In the genomic region with DNA sequence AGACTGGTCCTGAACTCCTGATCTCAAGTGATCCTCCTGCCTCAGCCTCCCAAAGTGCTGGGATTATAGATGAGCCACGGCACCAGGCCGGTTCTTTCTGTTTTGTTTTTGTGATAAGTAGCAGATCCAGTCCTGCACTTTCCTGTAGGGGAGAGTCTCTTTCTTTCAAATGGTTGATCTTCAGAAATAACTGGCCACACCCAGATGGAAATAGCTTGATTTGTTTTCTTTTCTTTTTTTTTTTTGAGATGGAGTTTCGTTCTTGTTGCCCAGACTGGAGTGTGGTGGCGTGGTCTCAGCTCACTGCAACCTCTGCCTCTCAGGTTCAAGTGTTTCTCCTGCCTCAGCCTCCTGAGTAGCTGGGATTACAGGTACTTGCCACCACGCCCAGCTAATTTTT, we compare ENCODE assay signal across 8 cellular contexts. TPM values are rescaled to one million over a fixed set of nuclear protein-coding genes. Genes with fewer than 3 reads are reported as not detected.
DNase-seq lines count a peak whose midpoint lies in the region; ATAC-seq and TF ChIP-seq lines count a peak whose summit lies in the region.
"Not testable (repeated sequence)": the region's sequence is repeated elsewhere in the genome, so short reads cannot be mapped to it uniquely, and the experiment has no call there.
"Had no signal": no experiment of that assay in that cellular context is flagged by ENCODE, and none has a peak within 500 bp of the region (broad histone marks: within the 10 kb centered on the region; RNA-seq: fewer than 3 reads in every experiment).

No MANE protein-coding gene starts in this region.

- not testable (repeated sequence) for H3K27me3 ChIP-seq in neutrophil

- not testable (repeated sequence) for TF ChIP-seq CTCF in GM12865 (IDR thresholded peaks at IDR 0.05; ENCODE audit: insufficient read depth, low read depth, low read length, missing control alignments); OCI-LY7 (conservative IDR thresholded peaks at IDR 0.05; ENCODE audit: low read length); mesothelial cell of epicardium (IDR thresholded peaks at IDR 0.05; ENCODE audit: unreplicated experiment); neutrophil (IDR thresholded peaks at IDR 0.05)

- peaks cover 36% of the 10 kb centered on the region for H3K79me2 ChIP-seq in OCI-LY7 (ENCODE audit: insufficient read depth, low read depth, low read length)

- peaks cover 14% of the 10 kb centered on the region for H3K9me3 Mint-ChIP-seq in activated CD4-positive, alpha-beta T cell treated with anti-CD3 and anti-CD28 coated beads, Interleukin-2, amount 10 ng/mL, durations not matched to agents 24 days and 14 days
- H3K9me3 Mint-ChIP-seq in activated T-cell treated with anti-CD3 and anti-CD28 coated beads, Interleukin-2, amount 50 U/mL, for 72 hours = peaks cover 8 to 16% of the 10 kb centered on the region in 2 donors
- H3K9me3 Mint-ChIP-seq in activated naive CD8-positive, alpha-beta T cell treated with anti-CD3 and anti-CD28 coated beads, Interleukin-2, amount 50 U/mL, for 24 hours = peaks cover 16% of the 10 kb centered on the region
- H3K9me3 Mint-ChIP-seq in mesothelial cell of epicardium = peaks cover 21% of the 10 kb centered on the region

- peaks cover 25% of the 10 kb centered on the region for H3K9me3 ChIP-seq in OCI-LY7 (ENCODE audit: low read length)
- H3K9me3 ChIP-seq in neutrophil = not testable (repeated sequence)

- H3K36me3 ChIP-seq in OCI-LY7 (ENCODE audit: insufficient read depth, low read length) (peaks cover 84% of the 10 kb centered on the region), neutrophil (peaks cover 17% of the 10 kb centered on the region)

- CTCF ChIA-PET in OCI-LY7 (lab: Charles Lee; ENCODE audit: unreplicated experiment) = interaction anchor here (0.6 kb wide), 1 partner anchor 103 kb away, joined by 3 read pairs; no protein-coding TSS in a partner anchor

- H3K4me1 ChIP-seq in OCI-LY7 (ENCODE audit: insufficient read depth, low read length, poor library complexity, severe bottlenecking) = peaks cover 13% of the 10 kb centered on the region
- peaks cover 40 to 55% of the 10 kb centered on the region in 2 experiments for H3K4me1 ChIP-seq in neutrophil (ENCODE audit: control insufficient read depth in 1 of 2, insufficient read depth in 1 of 2, low read depth in 1 of 2, low read length in 1 of 2)

- H3K27ac Mint-ChIP-seq in activated CD4-positive, alpha-beta T cell treated with anti-CD3 and anti-CD28 coated beads, Interleukin-2, amount 10 ng/mL, durations not matched to agents 24 days and 14 days = peak overlapping the region; percentile 51
- H3K27ac Mint-ChIP-seq in activated T-cell treated with anti-CD3 and anti-CD28 coated beads, Interleukin-2, amount 50 U/mL, for 72 hours = peak overlapping the region; percentile 71
- peak overlapping the region; percentile 59 for H3K27ac Mint-ChIP-seq in activated naive CD8-positive, alpha-beta T cell treated with anti-CD3 and anti-CD28 coated beads, Interleukin-2, amount 50 U/mL, for 24 hours
- H3K27ac Mint-ChIP-seq in mesothelial cell of epicardium = peak overlapping the region; percentile 50

- H3K36me3 Mint-ChIP-seq in activated CD4-positive, alpha-beta T cell treated with anti-CD3 and anti-CD28 coated beads, Interleukin-2, amount 10 ng/mL, durations not matched to agents 24 days and 14 days (ENCODE audit: low read depth) = peaks cover 50% of the 10 kb centered on the region
- H3K36me3 Mint-ChIP-seq in activated T-cell treated with anti-CD3 and anti-CD28 coated beads, Interleukin-2, amount 50 U/mL, for 72 hours (ENCODE audit: insufficient read depth in 2 of 2) = peaks cover 22 to 35% of the 10 kb centered on the region in 2 donors
- peaks cover 50% of the 10 kb centered on the region for H3K36me3 Mint-ChIP-seq in activated naive CD8-positive, alpha-beta T cell treated with anti-CD3 and anti-CD28 coated beads, Interleukin-2, amount 50 U/mL, for 24 hours (ENCODE audit: low read depth)
- H3K36me3 Mint-ChIP-seq in mesothelial cell of epicardium = peaks cover 32% of the 10 kb centered on the region

- POLR2A ChIA-PET in OCI-LY7 (lab: Charles Lee) = interaction anchor here (1.2 kb wide), 1 partner anchor 14 kb away, joined by 4 read pairs; no protein-coding TSS in a partner anchor

- BruUV-seq in OCI-LY7 (replicated peaks; lab: Mats Ljungman, UMichigan) = not testable (repeated sequence)

- not testable (repeated sequence) for H3K9me2 ChIP-seq in OCI-LY7 (ENCODE audit: insufficient read depth, low read length)

- H3K4me3 ChIP-seq in GM12865 (ENCODE audit: low read depth, low read length); OCI-LY7 (ENCODE audit: low read depth, low read length, poor library complexity, severe bottlenecking); neutrophil (ENCODE audit: low read depth in 1 of 2, low read length in 1 of 2): not testable (repeated sequence)

- ATAC-seq in activated T-cell treated with anti-CD3 and anti-CD28 coated beads, Interleukin-2, amount 50 U/mL, for 72 hours (replicated peaks in 1 of 2); activated naive CD8-positive, alpha-beta T cell treated with anti-CD3 and anti-CD28 coated beads, Interleukin-2, amount 50 U/mL, for 24 hours: not testable (repeated sequence)

- intact Hi-C loops in OCI-LY7 (cut with micrococcal nuclease; ENCODE audit: unreplicated experiment) = loop anchor here (10.0 kb wide), 1 partner anchor 67 kb away; a partner anchor contains a TSS
- intact Hi-C loops in activated CD4-positive, alpha-beta T cell treated with anti-CD3 and anti-CD28 coated beads, Interleukin-2, amount 10 ng/mL, durations not matched to agents 24 days and 14 days (cut with micrococcal nuclease) = not testable (repeated sequence)

- H3K4me1 Mint-ChIP-seq in activated CD4-positive, alpha-beta T cell treated with anti-CD3 and anti-CD28 coated beads, Interleukin-2, amount 10 ng/mL, durations not matched to agents 24 days and 14 days = peaks cover 47% of the 10 kb centered on the region
- peaks cover 77% of the 10 kb centered on the region for H3K4me1 Mint-ChIP-seq in activated T-cell treated with anti-CD3 and anti-CD28 coated beads, Interleukin-2, amount 50 U/mL, for 72 hours (ENCODE audit: low read depth)
- peaks cover 72% of the 10 kb centered on the region for H3K4me1 Mint-ChIP-seq in activated naive CD8-positive, alpha-beta T cell treated with anti-CD3 and anti-CD28 coated beads, Interleukin-2, amount 50 U/mL, for 24 hours
- peaks cover 13% of the 10 kb centered on the region for H3K4me1 Mint-ChIP-seq in mesothelial cell of epicardium

- not testable (repeated sequence) for H4K20me1 ChIP-seq in OCI-LY7 (ENCODE audit: insufficient read depth, low read length)

- H3K27ac ChIP-seq in OCI-LY7 (ENCODE audit: low read depth, low read length, poor library complexity, severe bottlenecking) = not testable (repeated sequence)
- peak overlapping the region; percentile 90 for H3K27ac ChIP-seq in neutrophil

- peak overlapping the region; percentile 13; the same call in 1 of the 2 replicates for H3K4me2 ChIP-seq in OCI-LY7 (ENCODE audit: low read length)

- not testable (repeated sequence) for H2AFZ ChIP-seq in OCI-LY7 (ENCODE audit: low read length)

- H3K27me3 Mint-ChIP-seq in activated CD4-positive, alpha-beta T cell treated with anti-CD3 and anti-CD28 coated beads, Interleukin-2, amount 10 ng/mL, durations not matched to agents 24 days and 14 days; activated T-cell treated with anti-CD3 and anti-CD28 coated beads, Interleukin-2, amount 50 U/mL, for 72 hours (ENCODE audit: low read depth); activated naive CD8-positive, alpha-beta T cell treated with anti-CD3 and anti-CD28 coated beads, Interleukin-2, amount 50 U/mL, for 24 hours; mesothelial cell of epicardium (ENCODE audit: low read depth): not testable (repeated sequence)

- not testable (repeated sequence) for H3K4me3 Mint-ChIP-seq in activated CD4-positive, alpha-beta T cell treated with anti-CD3 and anti-CD28 coated beads, Interleukin-2, amount 10 ng/mL, durations not matched to agents 24 days and 14 days; activated naive CD8-positive, alpha-beta T cell treated with anti-CD3 and anti-CD28 coated beads, Interleukin-2, amount 50 U/mL, for 24 hours; mesothelial cell of epicardium
- peak overlapping the region in 1 of 2 donors; percentile 8 for H3K4me3 Mint-ChIP-seq in activated T-cell treated with anti-CD3 and anti-CD28 coated beads, Interleukin-2, amount 50 U/mL, for 72 hours

- DNase-seq in GM12865 (ENCODE audit: low read depth) = peak; percentile 70
- not testable (repeated sequence) for DNase-seq in OCI-LY7 (ENCODE audit: low spot score); activated CD4-positive, alpha-beta T cell treated with anti-CD3 and anti-CD28 coated beads, Interleukin-2, amount 10 ng/mL, durations not matched to agents 24 days and 14 days; activated T-cell treated with anti-CD3 and anti-CD28 coated beads, Interleukin-2, amount 50 U/mL, for 72 hours; activated naive CD8-positive, alpha-beta T cell treated with anti-CD3 and anti-CD28 coated beads, Interleukin-2, amount 50 U/mL, for 24 hours; mesothelial cell of epicardium (ENCODE audit: low spot score in 2 of 2, unreplicated experiment in 2 of 2)

RNA-seq across cellular contexts. Expression of a gene that starts 43.2 kb away (rescaled TPM):
- 7.1 and 10.5 TPM in 2 replicates for total RNA-seq in OCI-LY7 (2014; rRNA removed; shearing (Covaris generic))
- 6.4 and 8.7 TPM in 2 replicates for total RNA-seq in OCI-LY7 (2022)
- total RNA-seq in activated CD4-positive, alpha-beta T cell treated with anti-CD3 and anti-CD28 coated beads, Interleukin-2, amount 10 ng/mL, durations not matched to agents 24 days and 14 days = 3.3 and 4.4 TPM in 2 replicates
- total RNA-seq in activated T-cell treated with anti-CD3 and anti-CD28 coated beads, Interleukin-2, amount 50 U/mL, for 72 hours = 1 to 10 TPM; 5.0 to 5.6 TPM
- 1.9 to 2.3 TPM (median 2.1 TPM) in 3 replicates for total RNA-seq in mesothelial cell of epicardium

RNA-seq across cellular contexts. Expression of a gene that starts 43.9 kb away (rescaled TPM):
- 275 and 320 TPM in 2 replicates for total RNA-seq in OCI-LY7 (2014; rRNA removed; shearing (Covaris generic))
- total RNA-seq in OCI-LY7 (2022) = 421 and 429 TPM in 2 replicates
- total RNA-seq in activated CD4-positive, alpha-beta T cell treated with anti-CD3 and anti-CD28 coated beads, Interleukin-2, amount 10 ng/mL, durations not matched to agents 24 days and 14 days = 370 and 391 TPM in 2 replicates
- total RNA-seq in activated T-cell treated with anti-CD3 and anti-CD28 coated beads, Interleukin-2, amount 50 U/mL, for 72 hours = 100 to 1,000 TPM; 229 to 263 TPM
- total RNA-seq in mesothelial cell of epicardium = 338 to 343 TPM (median 342 TPM) in 3 replicates

RNA-seq across cellular contexts. Expression of a gene that starts 56.6 kb away (rescaled TPM):
- 5.4 and 6.9 TPM in 2 replicates for total RNA-seq in OCI-LY7 (2014; rRNA removed; shearing (Covaris generic))
- total RNA-seq in OCI-LY7 (2022) (35.3 and 35.8 TPM in 2 replicates), mesothelial cell of epicardium (19.0 to 22.6 TPM (median 20.7 TPM) in 3 replicates)
- total RNA-seq in activated CD4-positive, alpha-beta T cell treated with anti-CD3 and anti-CD28 coated beads, Interleukin-2, amount 10 ng/mL, durations not matched to agents 24 days and 14 days = 11.4 and 14.6 TPM in 2 replicates
- total RNA-seq in activated T-cell treated with anti-CD3 and anti-CD28 coated beads, Interleukin-2, amount 50 U/mL, for 72 hours = 10 to 100 TPM; 18.2 to 21.3 TPM
- total RNA-seq: GM23248 had no signal
